19 cellular contexts compared by ENCODE assay signal in genomic region chr2:77271262-77271661, GRCh38.
"Had no signal": no experiment of that assay in that cellular context is flagged by ENCODE, and none has a peak within 500 bp of the region (broad histone marks: within the 10 kb centered on the region; RNA-seq: fewer than 3 reads in every experiment).

No MANE protein-coding gene starts in this region.

- H3K36me3 Mint-ChIP-seq: immature natural killer cell had no signal

- H3K4me2 ChIP-seq: hepatocyte had no signal

- H3K27me3 ChIP-seq: dorsolateral prefrontal cortex, esophagus muscularis mucosa, foreskin keratinocyte, gastroesophageal sphincter, heart left ventricle, hepatocyte, left lung had no signal

- H3K9me3 ChIP-seq: gastroesophageal sphincter, heart left ventricle, lower lobe of right lung had no signal

- H2AFZ ChIP-seq: hepatocyte had no signal

- H3K4me3 ChIP-seq: coronary artery, dorsolateral prefrontal cortex, esophagus muscularis mucosa, gastroesophageal sphincter, heart left ventricle, hepatocyte, left lung, lower lobe of right lung had no signal

- H3K27ac Mint-ChIP-seq: immature natural killer cell had no signal

- DNase-seq: dermis blood vessel endothelial cell; effector CD4-positive, alpha-beta T cell; effector memory CD4-positive, alpha-beta T cell; foreskin keratinocyte; heart left ventricle; hypothalamus; immature natural killer cell; islet precursor cell; left cardiac atrium; left ventricle myocardium superior; lower lobe of right lung; mesenchymal stem cell; midbrain had no signal

- H3K4me3 Mint-ChIP-seq: immature natural killer cell had no signal

- H3K4me1 ChIP-seq: esophagus muscularis mucosa, foreskin keratinocyte, gastroesophageal sphincter, heart left ventricle, left lung, lower lobe of right lung had no signal

- ATAC-seq: foreskin keratinocyte, gastroesophageal sphincter, heart left ventricle, left cardiac atrium, left lung, left ventricle myocardium superior, lower lobe of right lung had no signal

- H3K27ac ChIP-seq: coronary artery, dorsolateral prefrontal cortex, esophagus muscularis mucosa, foreskin keratinocyte, gastroesophageal sphincter, heart left ventricle, left lung, lower lobe of right lung had no signal

- H3K36me3 ChIP-seq: esophagus muscularis mucosa, gastroesophageal sphincter, heart left ventricle, left lung, lower lobe of right lung had no signal

- H3K79me2 ChIP-seq: hepatocyte had no signal

- H3K4me1 Mint-ChIP-seq: immature natural killer cell had no signal
